In the genomic region with DNA sequence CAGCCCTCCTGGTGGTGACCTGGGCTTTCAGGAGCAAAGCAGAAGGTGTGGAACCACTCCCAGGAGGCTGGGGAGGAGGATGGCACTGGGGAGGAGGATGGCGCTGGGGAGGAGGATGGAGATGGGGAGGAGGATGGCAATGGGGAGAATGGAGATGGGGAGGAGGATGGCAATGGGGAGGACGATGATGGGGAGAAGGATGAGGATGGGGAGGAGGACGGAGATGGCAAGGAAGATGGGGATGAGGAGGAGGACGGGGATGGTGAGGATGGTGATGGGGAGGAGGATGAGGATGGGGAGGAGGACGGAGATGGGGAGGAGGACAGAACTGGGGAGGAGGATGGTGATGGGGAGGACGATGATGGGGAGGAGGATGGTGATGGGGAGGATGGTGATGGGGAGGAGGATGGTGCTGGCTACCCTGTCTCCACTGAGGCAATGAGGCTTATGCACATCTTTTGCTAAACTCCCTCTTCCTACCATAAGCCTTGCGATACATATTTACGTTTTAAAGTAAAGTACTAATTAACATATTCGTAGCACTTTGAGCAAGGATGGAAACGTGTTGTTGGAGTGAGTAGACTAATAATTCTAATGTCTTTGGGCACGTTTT, we compare ENCODE assay signal across 18 cellular contexts. TPM values are rescaled to one million over a fixed set of nuclear protein-coding genes. Genes with fewer than 3 reads are reported as not detected.
DNase-seq lines count a peak whose midpoint lies in the region; ATAC-seq, FAIRE-seq and TF ChIP-seq lines count a peak whose summit lies in the region.
"Had no signal": no experiment of that assay in that cellular context is flagged by ENCODE, and none has a peak within 500 bp of the region (broad histone marks: within the 10 kb centered on the region; RNA-seq: fewer than 3 reads in every experiment).

No MANE protein-coding gene starts in this region.

- POLR2A ChIA-PET in HEK293 (lab: Yijun Ruan, JAX) (no interaction called here), K562 (lab: Yijun Ruan, JAX) (no interaction called here)

- H2BK120ac ChIP-seq in trophoblast cell (ENCODE audit: insufficient read depth, low read length, poor library complexity), result no peak overlapping the region

- H4K91ac ChIP-seq in trophoblast cell (ENCODE audit: low read depth, low read length), result no peak overlapping the region

- no peak overlapping the region for H2AK5ac ChIP-seq in trophoblast cell (ENCODE audit: low read length)

- no peak for TF ChIP-seq EP300 in K562 (IDR thresholded peaks at IDR 0.05; ENCODE audit: low read length)

- CTCF ChIA-PET in HEK293 (lab: Yijun Ruan, JAX) (no interaction called here), K562 (lab: Yijun Ruan, JAX; ENCODE audit: low intra/inter-chr PET ratio) (no interaction called here)

- H3K9ac ChIP-seq in K562 (ENCODE audit: insufficient read depth in 1 of 2, low read depth in 2 of 2, low read length in 2 of 2), result no peak overlapping the region
- H3K9ac ChIP-seq in trophoblast cell (ENCODE audit: low read length), result no peak overlapping the region

- no peak overlapping the region for H3K4me2 ChIP-seq in K562 (ENCODE audit: insufficient read depth, low read length)
- H3K4me2 ChIP-seq in trophoblast cell (ENCODE audit: low read length), result no peak overlapping the region
- H3K4me2 ChIP-seq: GM23338 had no signal

- DNase-seq in K562 (ENCODE audit: extremely low read depth in 1 of 4, low spot score in 3 of 4) (no peak), trophoblast cell (no peak), retina (no peak), EL (no peak), H54 (ENCODE audit: insufficient read length, low spot score) (no peak)
- DNase-seq: ACHN; BE2C; CD4-positive, alpha-beta T cell; DMS153; DMS79; GF-D8; H7 had no signal

- intact Hi-C loops in K562 (cut with micrococcal nuclease), result no loop called here

- 17% methylated on average over 8 of the region's 11 CpGs for WGBS in K562 (ENCODE audit: insufficient coverage, low coverage, missing lambda C conversion rate)
- over 99% methylated on average over 5 of the region's 11 CpGs for WGBS in trophoblast cell (ENCODE audit: extremely low coverage, insufficient coverage, insufficient read length)

- H3K79me2 ChIP-seq in K562 (ENCODE audit: control insufficient read depth, insufficient read depth, low read length) (no peaks in the 10 kb centered on the region), trophoblast cell (ENCODE audit: control insufficient read depth, insufficient read depth, low read length, poor library complexity) (no peaks in the 10 kb centered on the region)

- no peak overlapping the region for H2BK5ac ChIP-seq in trophoblast cell (ENCODE audit: low read depth, low read length, poor library complexity)

- H3K27me3 ChIP-seq in K562 (ENCODE audit: control insufficient read depth in 2 of 2, insufficient read depth in 2 of 2, low read length in 2 of 2) (peaks cover 1 to 6% of the 10 kb centered on the region in 2 experiments; a peak in 3 of 5 replicates), trophoblast cell (ENCODE audit: insufficient read depth, low read length) (peaks cover under 1% of the 10 kb centered on the region)

- ATAC-seq in K562, result no peak
- ATAC-seq: GM23338, HCT116 had no signal

- BruUV-seq in K562 (replicated peaks; lab: Mats Ljungman, UMichigan), result no TSS peak

- no peak overlapping the region for H4K12ac ChIP-seq in trophoblast cell (ENCODE audit: low read depth, low read length)

- in situ Hi-C loops in K562 (cut with MboI), result no loop called here

- no peak overlapping the region for H4K8ac ChIP-seq in trophoblast cell (ENCODE audit: low read depth, low read length)

- TF ChIP-seq POLR2A in K562 (conservative IDR thresholded peaks at IDR 0.05), result no peak
- no peak for TF ChIP-seq POLR2A in H54 (IDR thresholded peaks at IDR 0.05; ENCODE audit: low read depth, low read length)

- H3K4ac ChIP-seq in trophoblast cell (ENCODE audit: low read depth, low read length), result no peak overlapping the region

- H3K9me1 ChIP-seq in K562 (ENCODE audit: control insufficient read depth, insufficient read depth, low read length), result no peaks in the 10 kb centered on the region

- H3K36me3 ChIP-seq in HEK293 (ENCODE audit: control insufficient read depth in 2 of 2, insufficient read depth in 1 of 2, low read length in 2 of 2) (no peaks in the 10 kb centered on the region), K562 (ENCODE audit: control insufficient read depth, insufficient read depth, low read length) (no peaks in the 10 kb centered on the region), trophoblast cell (ENCODE audit: control insufficient read depth in 1 of 2, insufficient read depth in 2 of 2, low read length in 2 of 2) (no peaks in the 10 kb centered on the region)
- H3K36me3 ChIP-seq: BE2C had no signal

- no peak for FAIRE-seq in K562 (lab: Jason Lieb, UNC)
- FAIRE-seq in H54 (lab: Jason Lieb, UNC), result no peak
- FAIRE-seq: A204.1 had no signal

- H2BK12ac ChIP-seq in trophoblast cell (ENCODE audit: low read length), result no peak overlapping the region

- H3K14ac ChIP-seq in trophoblast cell (ENCODE audit: low read length), result no peak overlapping the region

- H3K4me1 ChIP-seq in HEK293 (ENCODE audit: control insufficient read depth, insufficient read depth, low read length), result no peaks in the 10 kb centered on the region
- no peaks in the 10 kb centered on the region for H3K4me1 ChIP-seq in K562 (replicated peaks in 1 of 2; ENCODE audit: control insufficient read depth in 2 of 2, insufficient read depth in 2 of 2, low read length in 2 of 2)
- peaks cover 5 to 6% of the 10 kb centered on the region in 2 experiments for H3K4me1 ChIP-seq in trophoblast cell (ENCODE audit: control insufficient read depth in 1 of 2, insufficient read depth in 2 of 2, low read length in 2 of 2)
- H3K4me1 ChIP-seq: BE2C had no signal

- H3K18ac ChIP-seq in trophoblast cell (ENCODE audit: low read length), result no peak overlapping the region

- H3K9me3 ChIP-seq in HEK293 (ENCODE audit: control insufficient read depth, insufficient read depth, low read depth, low read length), result no peaks in the 10 kb centered on the region
- H3K9me3 ChIP-seq in K562 (replicated peaks; ENCODE audit: control insufficient read depth, insufficient read depth, low read depth, low read length), result no peaks in the 10 kb centered on the region
- H3K9me3 ChIP-seq in trophoblast cell (ENCODE audit: insufficient read depth, low read depth, low read length), result peaks cover 2% of the 10 kb centered on the region
- H3K9me3 ChIP-seq: BE2C had no signal

- TF ChIP-seq CTCF in HEK293 (tag by site-specific recombination; IDR thresholded peaks at IDR 0.05), result no peak
- TF ChIP-seq CTCF in K562 (IDR thresholded peaks at IDR 0.05 in 2 of 3, conservative IDR thresholded peaks at IDR 0.05 in 1 of 3; ENCODE audit: insufficient read depth in 2 of 3, low read depth in 1 of 3, low read length in 3 of 3), result no peak

- H4K20me1 ChIP-seq in K562 (replicated peaks; ENCODE audit: control insufficient read depth, insufficient read depth, low read length), result peaks cover 3% of the 10 kb centered on the region

- H3K79me1 ChIP-seq in trophoblast cell (ENCODE audit: low read length), result peaks cover 4% of the 10 kb centered on the region

- peak overlapping the region; percentile 68 for H3K23ac ChIP-seq in trophoblast cell (ENCODE audit: low read length)

- H3K27ac ChIP-seq in HEK293 (ENCODE audit: extremely low read depth, low read depth, low read length) (no peak overlapping the region), K562 (ENCODE audit: extremely low read depth, low read depth, low read length) (no peak overlapping the region), trophoblast cell (ENCODE audit: low read depth, low read length) (no peak overlapping the region)
- H3K27ac ChIP-seq: C4-2B had no signal

- H3K4me3 ChIP-seq in HEK293 (ENCODE audit: low read depth, low read length) (no peak overlapping the region), K562 (no peak overlapping the region), trophoblast cell (ENCODE audit: low read depth, low read length) (no peak overlapping the region)
- H3K4me3 ChIP-seq: GM23338 had no signal

- H2AFZ ChIP-seq in K562 (ENCODE audit: low read depth, low read length) (no peak overlapping the region), trophoblast cell (ENCODE audit: insufficient read depth, low read length, poor library complexity) (no peak overlapping the region)
- H2AFZ ChIP-seq: GM23338 had no signal

- no peak for TF ChIP-seq RAD21 in K562 (CRISPR knock-in tag; conservative IDR thresholded peaks at IDR 0.05 in 1 of 2, IDR thresholded peaks at IDR 0.05 in 1 of 2)

TF ChIP-seq in K562, 482 proteins besides CTCF, POLR2A, EP300 and RAD21 (continues in another document):
- no peak for TF ChIP-seq ARNT (IDR thresholded peaks at IDR 0.05)
- TF ChIP-seq, protein P1, sequence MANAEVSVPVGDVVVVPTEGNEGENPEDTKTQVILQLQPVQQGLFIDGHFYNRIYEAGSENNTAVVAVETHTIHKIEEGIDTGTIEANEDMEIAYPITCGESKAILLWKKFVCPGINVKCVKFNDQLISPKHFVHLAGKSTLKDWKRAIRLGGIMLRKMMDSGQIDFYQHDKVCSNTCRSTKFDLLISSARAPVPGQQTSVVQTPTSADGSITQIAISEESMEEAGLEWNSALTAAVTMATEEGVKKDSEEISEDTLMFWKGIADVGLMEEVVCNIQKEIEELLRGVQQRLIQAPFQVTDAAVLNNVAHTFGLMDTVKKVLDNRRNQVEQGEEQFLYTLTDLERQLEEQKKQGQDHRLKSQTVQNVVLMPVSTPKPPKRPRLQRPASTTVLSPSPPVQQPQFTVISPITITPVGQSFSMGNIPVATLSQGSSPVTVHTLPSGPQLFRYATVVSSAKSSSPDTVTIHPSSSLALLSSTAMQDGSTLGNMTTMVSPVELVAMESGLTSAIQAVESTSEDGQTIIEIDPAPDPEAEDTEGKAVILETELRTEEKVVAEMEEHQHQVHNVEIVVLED (CRISPR knock-in tag; IDR thresholded peaks at IDR 0.05), result no peak

RNA-seq across cellular contexts. Expression of a gene that starts 7.4 kb away (rescaled TPM):
- total RNA-seq in K562 (2011; cell fraction: chromatin; rRNA removed; ENCODE audit: low replicate concordance), result 4.8 and 6.8 TPM in 2 replicates
- total RNA-seq in K562 (2011; cell fraction: nucleolus; rRNA removed), result 2.4 and 2.7 TPM in 2 replicates
- 4.8 and 5.4 TPM in 2 replicates for total RNA-seq in K562 (2011; cell fraction: nucleoplasm; rRNA removed)
- total RNA-seq in K562 (2014; rRNA removed) (0.45 and 1.0 TPM in 2 replicates), K562 (2014; rRNA removed; fragmentation: Illumina TruSeq; extraction: Trizol) (1.1 TPM in 2 replicates), K562 (2015; rRNA removed; fragmentation: Illumina TruSeq; extraction: Trizol) (1.3 and 1.5 TPM in 2 replicates), K562 (2021) (1.2 and 1.7 TPM in 2 replicates)
- polyA plus RNA-seq in K562 (2011; rRNA removed) (2.3 and 2.9 TPM in 2 replicates), K562 (2014; fragmentation: Illumina TruSeq; extraction: Trizol) (1.5 and 1.6 TPM in 2 replicates), K562 (2014; fragmentation: Nextera tagmentation; extraction: Ambion mirVana) (under 1 TPM; 0.62 to 0.84 TPM), K562 (2014; rRNA removed) (1.0 and 1.1 TPM in 2 replicates)
- polyA plus RNA-seq in K562 (2011; cell fraction: cytosol; rRNA removed), result 1.3 and 1.9 TPM in 2 replicates
- polyA plus RNA-seq in K562 (2011; cell fraction: nucleus; rRNA removed), result 8.1 and 8.5 TPM in 2 replicates
- 1.1 and 1.8 TPM in 2 replicates for polyA plus RNA-seq in K562 (2012)
- polyA minus RNA-seq in K562 (2011; rRNA and poly(A)+ RNA removed), result 0.70 and 1.2 TPM in 2 replicates
- polyA minus RNA-seq in K562 (2011; cell fraction: cytosol; rRNA and poly(A)+ RNA removed), result 0.38 and 1.0 TPM in 2 replicates
- 1.8 and 3.6 TPM in 2 replicates for polyA minus RNA-seq in K562 (2011; cell fraction: nucleus; rRNA and poly(A)+ RNA removed)
- polyA plus RNA-seq in trophoblast cell (2013), result 5.8 and 6.1 TPM in 2 replicates
- total RNA-seq: CD4-positive, alpha-beta T cell; Daoy had no signal
